In genomic region chr13:35470671-35471465, GRCh38 we compare ENCODE assay signal across 2 cellular contexts.
TF ChIP-seq lines count a peak whose summit lies in the region.

No MANE protein-coding gene starts in this region.

TF ChIP-seq in SK-N-SH, 30 proteins besides CTCF, POLR2A, EP300 and RAD21 (continued from another document):
- TF ChIP-seq ZBTB33 (IDR thresholded peaks at IDR 0.05; ENCODE audit: borderline replicate concordance, low read depth) (0 out of 2 replicates have a peak, but pooled peaks have one; percentile 24), POLR2AphosphoS5 (IDR thresholded peaks at IDR 0.05; ENCODE audit: low read depth, low read length) (peak; percentile 56; the same call in 1 of the 2 replicates), ELF1 (IDR thresholded peaks at IDR 0.05) (no peak), GATA2 (CRISPR knock-in tag; IDR thresholded peaks at IDR 0.05) (peak; percentile 37; the same call in 1 of the 2 replicates), NRF1 (IDR thresholded peaks at IDR 0.05; ENCODE audit: low read depth, low read length) (0 out of 2 replicates have a peak, but pooled peaks have one; percentile 10), FOXM1 (IDR thresholded peaks at IDR 0.05; ENCODE audit: low read depth) (0 out of 2 replicates have a peak, but pooled peaks have one; percentile 12), RCOR1 (IDR thresholded peaks at IDR 0.05; ENCODE audit: low read length) (peak; percentile 34), RXRA (IDR thresholded peaks at IDR 0.05; ENCODE audit: borderline replicate concordance, low read depth) (no peak), FOXJ3 (CRISPR knock-in tag; IDR thresholded peaks at IDR 0.05) (peak; percentile 44; the same call in 1 of the 2 replicates), JUND (IDR thresholded peaks at IDR 0.05) (no peak; the same call in 1 of the 2 replicates), MEF2A (IDR thresholded peaks at IDR 0.05; ENCODE audit: borderline replicate concordance, low read depth) (no peak), CHD2 (IDR thresholded peaks at IDR 0.05; ENCODE audit: low read length, partially characterized antibody) (peak; percentile 7), TAF1 (IDR thresholded peaks at IDR 0.05; ENCODE audit: borderline replicate concordance, low read depth, low read length) (peak; percentile 56; the same call in 1 of the 2 replicates)
- TF ChIP-seq, protein P1, sequence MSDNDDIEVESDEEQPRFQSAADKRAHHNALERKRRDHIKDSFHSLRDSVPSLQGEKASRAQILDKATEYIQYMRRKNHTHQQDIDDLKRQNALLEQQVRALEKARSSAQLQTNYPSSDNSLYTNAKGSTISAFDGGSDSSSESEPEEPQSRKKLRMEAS (IDR thresholded peaks at IDR 0.05; ENCODE audit: low read depth), result no peak; the same call in 1 of the 2 replicates
- TF ChIP-seq, protein P2, sequence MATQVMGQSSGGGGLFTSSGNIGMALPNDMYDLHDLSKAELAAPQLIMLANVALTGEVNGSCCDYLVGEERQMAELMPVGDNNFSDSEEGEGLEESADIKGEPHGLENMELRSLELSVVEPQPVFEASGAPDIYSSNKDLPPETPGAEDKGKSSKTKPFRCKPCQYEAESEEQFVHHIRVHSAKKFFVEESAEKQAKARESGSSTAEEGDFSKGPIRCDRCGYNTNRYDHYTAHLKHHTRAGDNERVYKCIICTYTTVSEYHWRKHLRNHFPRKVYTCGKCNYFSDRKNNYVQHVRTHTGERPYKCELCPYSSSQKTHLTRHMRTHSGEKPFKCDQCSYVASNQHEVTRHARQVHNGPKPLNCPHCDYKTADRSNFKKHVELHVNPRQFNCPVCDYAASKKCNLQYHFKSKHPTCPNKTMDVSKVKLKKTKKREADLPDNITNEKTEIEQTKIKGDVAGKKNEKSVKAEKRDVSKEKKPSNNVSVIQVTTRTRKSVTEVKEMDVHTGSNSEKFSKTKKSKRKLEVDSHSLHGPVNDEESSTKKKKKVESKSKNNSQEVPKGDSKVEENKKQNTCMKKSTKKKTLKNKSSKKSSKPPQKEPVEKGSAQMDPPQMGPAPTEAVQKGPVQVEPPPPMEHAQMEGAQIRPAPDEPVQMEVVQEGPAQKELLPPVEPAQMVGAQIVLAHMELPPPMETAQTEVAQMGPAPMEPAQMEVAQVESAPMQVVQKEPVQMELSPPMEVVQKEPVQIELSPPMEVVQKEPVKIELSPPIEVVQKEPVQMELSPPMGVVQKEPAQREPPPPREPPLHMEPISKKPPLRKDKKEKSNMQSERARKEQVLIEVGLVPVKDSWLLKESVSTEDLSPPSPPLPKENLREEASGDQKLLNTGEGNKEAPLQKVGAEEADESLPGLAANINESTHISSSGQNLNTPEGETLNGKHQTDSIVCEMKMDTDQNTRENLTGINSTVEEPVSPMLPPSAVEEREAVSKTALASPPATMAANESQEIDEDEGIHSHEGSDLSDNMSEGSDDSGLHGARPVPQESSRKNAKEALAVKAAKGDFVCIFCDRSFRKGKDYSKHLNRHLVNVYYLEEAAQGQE (IDR thresholded peaks at IDR 0.05; ENCODE audit: low read depth, low read length), result peak; percentile 21; the same call in 1 of the 2 replicates

TF ChIP-seq in HEK293T, 16 proteins besides CTCF, POLR2A, EP300 and RAD21 (continued from another document):
- TF ChIP-seq, protein P3, sequence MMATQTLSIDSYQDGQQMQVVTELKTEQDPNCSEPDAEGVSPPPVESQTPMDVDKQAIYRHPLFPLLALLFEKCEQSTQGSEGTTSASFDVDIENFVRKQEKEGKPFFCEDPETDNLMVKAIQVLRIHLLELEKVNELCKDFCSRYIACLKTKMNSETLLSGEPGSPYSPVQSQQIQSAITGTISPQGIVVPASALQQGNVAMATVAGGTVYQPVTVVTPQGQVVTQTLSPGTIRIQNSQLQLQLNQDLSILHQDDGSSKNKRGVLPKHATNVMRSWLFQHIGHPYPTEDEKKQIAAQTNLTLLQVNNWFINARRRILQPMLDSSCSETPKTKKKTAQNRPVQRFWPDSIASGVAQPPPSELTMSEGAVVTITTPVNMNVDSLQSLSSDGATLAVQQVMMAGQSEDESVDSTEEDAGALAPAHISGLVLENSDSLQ (IDR thresholded peaks at IDR 0.05), result no peak
- TF ChIP-seq SUZ12 (IDR thresholded peaks at IDR 0.05), result no peak
- TF ChIP-seq NFRKB (IDR thresholded peaks at IDR 0.05), result no peak
- no peak for TF ChIP-seq FOXA1 (IDR thresholded peaks at IDR 0.05)
- no peak for TF ChIP-seq ARNT (IDR thresholded peaks at IDR 0.05)
- no peak for TF ChIP-seq SP1 (IDR thresholded peaks at IDR 0.05)
